In genomic region chr3:107032111-107032510, GRCh38 we compare ENCODE assay signal across 25 cellular contexts.
"Had no signal": no experiment of that assay in that cellular context is flagged by ENCODE, and none has a peak within 500 bp of the region (broad histone marks: within the 10 kb centered on the region; RNA-seq: fewer than 3 reads in every experiment).

No MANE protein-coding gene starts in this region.

- ATAC-seq: activated CD4-positive, alpha-beta T cell treated with anti-CD3 and anti-CD28 coated beads for 36 hours; activated CD8-positive, alpha-beta memory T cell treated with anti-CD3 and anti-CD28 coated beads, Interleukin-2, amount 10 ng/mL, durations not matched to agents 7 days and 5 days; activated CD8-positive, alpha-beta T cell treated with anti-CD3 and anti-CD28 coated beads, Interleukin-2, amount 10 ng/mL, durations not matched to agents 7 days and 5 days; activated naive CD4-positive, alpha-beta T cell treated with anti-CD3 and anti-CD28 coated beads, Interleukin-2, amount 50 U/mL, for 72 hours; activated T-cell treated with anti-CD3 and anti-CD28 coated beads, Interleukin-2, amount 50 U/mL, for 72 hours; esophagus mucosa; heart left ventricle had no signal

- H3K9me3 ChIP-seq: colonic mucosa had no signal

- H3K9me3 Mint-ChIP-seq: activated naive CD4-positive, alpha-beta T cell treated with anti-CD3 and anti-CD28 coated beads, Interleukin-2, amount 10 ng/mL, durations not matched to agents 7 days and 5 days had no signal

- H3K4me3 ChIP-seq: colonic mucosa, heart left ventricle had no signal

- H3K27me3 ChIP-seq: brain microvascular endothelial cell, colonic mucosa, heart left ventricle had no signal

- DNase-seq: activated CD4-positive, alpha-beta memory T cell treated with anti-CD3 and anti-CD28 coated beads for 36 hours; activated CD4-positive, alpha-beta T cell treated with anti-CD3 and anti-CD28 coated beads for 36 hours; activated CD4-positive, alpha-beta T cell treated with anti-CD3 and anti-CD28 coated beads, Interleukin-2, amount 10 ng/mL, durations not matched to agents 24 days and 14 days; activated CD4-positive, CD25-positive, alpha-beta regulatory T cell; activated CD4-positive, CD25-positive, alpha-beta regulatory T cell treated with anti-CD3 and anti-CD28 coated beads, Interleukin-2, amount 50 U/mL, for 72 hours; activated CD8-positive, alpha-beta memory T cell treated with anti-CD3 and anti-CD28 coated beads, Interleukin-2, amount 10 ng/mL, durations not matched to agents 7 days and 5 days; activated CD8-positive, alpha-beta memory T cell treated with anti-CD3 and anti-CD28 coated beads, Interleukin-2, amount 50 U/mL, for 4 hours; activated CD8-positive, alpha-beta T cell treated with anti-CD3 and anti-CD28 coated beads, Interleukin-2, amount 10 ng/mL, durations not matched to agents 7 days and 5 days; activated gamma-delta T cell; activated naive CD4-positive, alpha-beta T cell; activated naive CD4-positive, alpha-beta T cell treated with anti-CD3 and anti-CD28 coated beads, Interleukin-2, amount 10 ng/mL, durations not matched to agents 7 days and 5 days; activated naive CD8-positive, alpha-beta T cell treated with anti-CD3 and anti-CD28 coated beads, Interleukin-2, amount 10 ng/mL, durations not matched to agents 7 days and 5 days; activated T-cell treated with anti-CD3 and anti-CD28 coated beads, Interleukin-2, amount 50 U/mL, for 1 hour; activated T-cell treated with anti-CD3 and anti-CD28 coated beads, Interleukin-2, amount 50 U/mL, for 72 hours; brain microvascular endothelial cell; colonic mucosa; effector memory CD4-positive, alpha-beta T cell; endodermal cell; foreskin fibroblast; glutamatergic neuron; heart left ventricle; T-helper 1 cell; T-helper 2 cell had no signal

- H3K4me1 Mint-ChIP-seq: activated CD4-positive, alpha-beta T cell treated with anti-CD3 and anti-CD28 coated beads for 36 hours; activated CD4-positive, alpha-beta T cell treated with anti-CD3 and anti-CD28 coated beads, Interleukin-2, amount 10 ng/mL, durations not matched to agents 24 days and 14 days; activated CD8-positive, alpha-beta memory T cell treated with anti-CD3 and anti-CD28 coated beads, Interleukin-2, amount 10 ng/mL, durations not matched to agents 7 days and 5 days; activated naive CD4-positive, alpha-beta T cell treated with anti-CD3 and anti-CD28 coated beads, Interleukin-2, amount 10 ng/mL, durations not matched to agents 7 days and 5 days; activated naive CD8-positive, alpha-beta T cell treated with anti-CD3 and anti-CD28 coated beads, Interleukin-2, amount 10 ng/mL, durations not matched to agents 7 days and 5 days; endodermal cell had no signal

- H3K36me3 ChIP-seq: brain microvascular endothelial cell, colonic mucosa, heart left ventricle had no signal

- H3K27ac Mint-ChIP-seq: activated CD4-positive, alpha-beta memory T cell treated with anti-CD3 and anti-CD28 coated beads for 36 hours; activated CD4-positive, alpha-beta T cell treated with anti-CD3 and anti-CD28 coated beads for 36 hours; activated CD4-positive, alpha-beta T cell treated with anti-CD3 and anti-CD28 coated beads, Interleukin-2, amount 10 ng/mL, durations not matched to agents 24 days and 14 days; activated CD8-positive, alpha-beta memory T cell treated with anti-CD3 and anti-CD28 coated beads, Interleukin-2, amount 10 ng/mL, durations not matched to agents 7 days and 5 days; activated CD8-positive, alpha-beta T cell treated with anti-CD3 and anti-CD28 coated beads, Interleukin-2, amount 10 ng/mL, durations not matched to agents 7 days and 5 days; activated naive CD4-positive, alpha-beta T cell treated with anti-CD3 and anti-CD28 coated beads, Interleukin-2, amount 10 ng/mL, durations not matched to agents 7 days and 5 days; activated naive CD4-positive, alpha-beta T cell treated with anti-CD3 and anti-CD28 coated beads, Interleukin-2, amount 50 U/mL, for 72 hours; activated naive CD8-positive, alpha-beta T cell treated with anti-CD3 and anti-CD28 coated beads, Interleukin-2, amount 10 ng/mL, durations not matched to agents 7 days and 5 days; activated T-cell treated with anti-CD3 and anti-CD28 coated beads, Interleukin-2, amount 50 U/mL, for 72 hours; endodermal cell had no signal

- H3K36me3 Mint-ChIP-seq: activated CD4-positive, alpha-beta memory T cell treated with anti-CD3 and anti-CD28 coated beads for 36 hours; activated CD8-positive, alpha-beta memory T cell treated with anti-CD3 and anti-CD28 coated beads, Interleukin-2, amount 10 ng/mL, durations not matched to agents 7 days and 5 days; activated naive CD4-positive, alpha-beta T cell treated with anti-CD3 and anti-CD28 coated beads, Interleukin-2, amount 10 ng/mL, durations not matched to agents 7 days and 5 days; activated naive CD4-positive, alpha-beta T cell treated with anti-CD3 and anti-CD28 coated beads, Interleukin-2, amount 50 U/mL, for 72 hours; activated naive CD8-positive, alpha-beta T cell treated with anti-CD3 and anti-CD28 coated beads, Interleukin-2, amount 10 ng/mL, durations not matched to agents 7 days and 5 days had no signal

- H3K4me3 Mint-ChIP-seq: activated CD4-positive, alpha-beta memory T cell treated with anti-CD3 and anti-CD28 coated beads for 36 hours; activated CD4-positive, alpha-beta T cell treated with anti-CD3 and anti-CD28 coated beads for 36 hours; activated CD4-positive, alpha-beta T cell treated with anti-CD3 and anti-CD28 coated beads, Interleukin-2, amount 10 ng/mL, durations not matched to agents 24 days and 14 days; activated CD8-positive, alpha-beta memory T cell treated with anti-CD3 and anti-CD28 coated beads, Interleukin-2, amount 10 ng/mL, durations not matched to agents 7 days and 5 days; activated CD8-positive, alpha-beta T cell treated with anti-CD3 and anti-CD28 coated beads, Interleukin-2, amount 10 ng/mL, durations not matched to agents 7 days and 5 days; activated naive CD4-positive, alpha-beta T cell treated with anti-CD3 and anti-CD28 coated beads, Interleukin-2, amount 10 ng/mL, durations not matched to agents 7 days and 5 days; activated naive CD8-positive, alpha-beta T cell treated with anti-CD3 and anti-CD28 coated beads, Interleukin-2, amount 10 ng/mL, durations not matched to agents 7 days and 5 days; activated T-cell treated with anti-CD3 and anti-CD28 coated beads, Interleukin-2, amount 50 U/mL, for 72 hours; endodermal cell had no signal

- H3K27me3 Mint-ChIP-seq: activated CD4-positive, alpha-beta memory T cell treated with anti-CD3 and anti-CD28 coated beads for 36 hours; activated CD4-positive, alpha-beta T cell treated with anti-CD3 and anti-CD28 coated beads, Interleukin-2, amount 10 ng/mL, durations not matched to agents 24 days and 14 days; activated CD8-positive, alpha-beta memory T cell treated with anti-CD3 and anti-CD28 coated beads, Interleukin-2, amount 10 ng/mL, durations not matched to agents 7 days and 5 days; activated naive CD4-positive, alpha-beta T cell treated with anti-CD3 and anti-CD28 coated beads, Interleukin-2, amount 10 ng/mL, durations not matched to agents 7 days and 5 days had no signal

- H3K27ac ChIP-seq: brain microvascular endothelial cell, colonic mucosa, heart left ventricle had no signal

- H3K4me1 ChIP-seq: colonic mucosa, heart left ventricle had no signal
